ENCODE assay signal across 10 cellular contexts in genomic region chr16:89431158-89431584, GRCh38. TPM values are rescaled to one million over a fixed set of nuclear protein-coding genes. Genes with fewer than 3 reads are reported as not detected.
A peak's percentile ranks its signal among the peaks of the same experiment; 100 is the strongest.
DNase-seq lines count a peak whose midpoint lies in the region; ATAC-seq and TF ChIP-seq lines count a peak whose summit lies in the region.
"Had no signal": no experiment of that assay in that cellular context is flagged by ENCODE, and none has a peak within 500 bp of the region (broad histone marks: within the 10 kb centered on the region; RNA-seq: fewer than 3 reads in every experiment).

No MANE protein-coding gene starts in this region.

- no peak overlapping the region for H3K4me3 Mint-ChIP-seq in CD4-positive, alpha-beta T cell
- H3K4me3 Mint-ChIP-seq: nephron had no signal

- H3K27ac ChIP-seq in Peyer's patch (peak overlapping the region; percentile 1 to 55 (median 46)), prostate gland (no peak overlapping the region)
- H3K27ac ChIP-seq in CD4-positive, alpha-beta T cell (ENCODE audit: low read depth, low read length) = no peak overlapping the region

- intact Hi-C loops in prostate gland (cut with DNase I) = no loop called here
- intact Hi-C loops in CD4-positive, alpha-beta T cell (cut with DNase I, micrococcal nuclease) = no loop called here

- no peak for ATAC-seq in CD4-positive, alpha-beta T cell (ENCODE audit: poor library complexity)
- ATAC-seq in GM18907 (IDR thresholded peaks at IDR 0.05; ENCODE audit: unreplicated experiment) (no peak), GM21390 (IDR thresholded peaks at IDR 0.05; ENCODE audit: unreplicated experiment) (no peak)

- no peak for TF ChIP-seq CTCF in Peyer's patch (IDR thresholded peaks at IDR 0.05)
- TF ChIP-seq CTCF in fibroblast of villous mesenchyme (IDR thresholded peaks at IDR 0.05; ENCODE audit: insufficient read depth, low read depth, low read length) = no peak
- TF ChIP-seq CTCF in prostate gland (IDR thresholded peaks at IDR 0.05) = no peak
- TF ChIP-seq CTCF in CD4-positive, alpha-beta T cell (IDR thresholded peaks at IDR 0.05) = no peak

- H3K4me1 Mint-ChIP-seq in CD4-positive, alpha-beta T cell (ENCODE audit: low read depth) = peaks cover 11% of the 10 kb centered on the region

- no peaks in the 10 kb centered on the region for H3K27me3 Mint-ChIP-seq in CD4-positive, alpha-beta T cell

- POLR2A ChIA-PET in CD4-positive, alpha-beta T cell (lab: Charles Lee) = no interaction called here

- H3K9me3 ChIP-seq in Peyer's patch = no peaks in the 10 kb centered on the region
- H3K9me3 ChIP-seq in prostate gland = no peaks in the 10 kb centered on the region
- no peaks in the 10 kb centered on the region for H3K9me3 ChIP-seq in CD4-positive, alpha-beta T cell (ENCODE audit: control insufficient read depth, low read length)

- H3K27me3 ChIP-seq in Peyer's patch (no peaks in the 10 kb centered on the region), prostate gland (replicated peaks; ENCODE audit: insufficient read depth) (no peaks in the 10 kb centered on the region)
- no peaks in the 10 kb centered on the region for H3K27me3 ChIP-seq in CD4-positive, alpha-beta T cell (ENCODE audit: control insufficient read depth, insufficient read depth, low read length)

- CTCF ChIA-PET in CD4-positive, alpha-beta T cell (lab: Charles Lee) = no interaction called here

- peaks cover 18% of the 10 kb centered on the region for H3K36me3 Mint-ChIP-seq in CD4-positive, alpha-beta T cell (ENCODE audit: low read depth)

- DNase-seq in DMS79 treated with DMSO at 0.1 percent for 48 hours (lab: John Stamatoyannopoulos, UW) (peak; percentile 22), Peyer's patch (peak in 2 of 3 donors; percentile 74 to 78), fibroblast of villous mesenchyme (ENCODE audit: low read depth) (peak; percentile 98), prostate gland (ENCODE audit: low spot score) (peak; percentile 71), hepatic stellate cell (ENCODE audit: low spot score) (no peak)
- no peak for DNase-seq in CD4-positive, alpha-beta T cell
- DNase-seq: NCI-H524 treated with DMSO at 0.1 percent for 48 hours had no signal

- H3K4me3 ChIP-seq in Peyer's patch = peak overlapping the region in 1 of 4 donors; percentile 5
- H3K4me3 ChIP-seq in fibroblast of villous mesenchyme (ENCODE audit: low read depth, low read length) = peak overlapping the region; percentile 35
- no peak overlapping the region for H3K4me3 ChIP-seq in prostate gland

- H3K27ac Mint-ChIP-seq in CD4-positive, alpha-beta T cell = no peak overlapping the region

- TF ChIP-seq POLR2A in Peyer's patch (IDR thresholded peaks at IDR 0.05) (no peak), prostate gland (IDR thresholded peaks at IDR 0.05) (no peak)

- peaks cover 4 to 49% (median 9%) of the 10 kb centered on the region in 4 donors for H3K4me1 ChIP-seq in Peyer's patch
- H3K4me1 ChIP-seq in prostate gland (replicated peaks) = peaks cover 14% of the 10 kb centered on the region

- H3K36me3 ChIP-seq in Peyer's patch (no peaks in the 10 kb centered on the region), prostate gland (no peaks in the 10 kb centered on the region)

- WGBS in prostate gland = 31% methylated on average over 12 of the region's 12 CpGs

- H3K9me3 Mint-ChIP-seq in CD4-positive, alpha-beta T cell = no peaks in the 10 kb centered on the region
- H3K9me3 Mint-ChIP-seq: nephron had no signal

RNA-seq across cellular contexts. Expression of gene ANKRD11, which starts 59.2 kb away (rescaled TPM):
- 100 to 1,000 TPM; 177 to 227 (median 211) TPM for total RNA-seq in Peyer's patch
- 69.5 and 82.5 TPM in 2 replicates for total RNA-seq in fibroblast of villous mesenchyme
- total RNA-seq in prostate gland = 100 to 1,000 TPM in 1 of 2 donors, 10 to 100 TPM in 1; 66.2 to 143 TPM
- 100 to 1,000 TPM; 200 to 211 TPM for total RNA-seq in CD4-positive, alpha-beta T cell

Comparison
In these comparisons a context has a peak if more than half of its experiments do, and no peak if none do; other contexts are left out.
1. DNase-seq: peak in DMS79 treated with DMSO at 0.1 percent for 48 hours (single experiment), Peyer's patch (2 of 3), fibroblast of villous mesenchyme (single experiment) and prostate gland (single experiment); none in CD4-positive, alpha-beta T cell (0 of 10) and hepatic stellate cell (single experiment).
2. H3K27ac ChIP-seq: peak in Peyer's patch (4 of 4); none in prostate gland (0 of 2) and CD4-positive, alpha-beta T cell (single experiment).